In the genomic region with DNA sequence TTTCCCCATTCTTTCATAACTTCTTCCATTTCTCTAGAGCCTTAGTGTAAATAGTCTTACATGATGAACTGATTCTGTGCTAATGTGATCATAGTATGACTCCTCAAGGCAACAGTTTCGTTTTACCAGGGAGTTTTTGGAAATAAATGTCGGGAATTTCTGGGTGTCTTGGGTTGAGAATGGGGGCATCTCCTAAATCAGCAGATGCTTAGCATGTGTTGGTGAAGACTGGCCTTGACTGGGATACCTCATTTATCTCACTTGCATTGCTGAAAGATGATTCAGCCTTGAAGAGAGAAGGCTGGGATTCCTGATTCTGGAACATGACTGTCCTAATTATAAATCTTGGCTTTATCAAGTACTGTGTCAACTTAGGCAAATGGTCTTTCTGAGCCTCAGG, we compare ENCODE assay signal across 27 cellular contexts.
DNase-seq lines count a peak whose midpoint lies in the region; ATAC-seq and TF ChIP-seq lines count a peak whose summit lies in the region.
"Had no signal": no experiment of that assay in that cellular context is flagged by ENCODE, and none has a peak within 500 bp of the region (broad histone marks: within the 10 kb centered on the region; RNA-seq: fewer than 3 reads in every experiment).

No MANE protein-coding gene starts in this region.

- H3K9me3 ChIP-seq in IMR-90 (ENCODE audit: control insufficient read depth, insufficient read depth, low read length), result no peaks in the 10 kb centered on the region
- H3K9me3 ChIP-seq: gastrocnemius medialis, neutrophil, right lobe of liver had no signal

- H3K4me2 ChIP-seq in IMR-90 (ENCODE audit: low read depth, low read length) (no peak overlapping the region), mesendoderm (ENCODE audit: low read length) (no peak overlapping the region)

- no peak overlapping the region for H2BK120ac ChIP-seq in IMR-90 (ENCODE audit: low read depth, low read length)
- no peak overlapping the region for H2BK120ac ChIP-seq in mesendoderm (ENCODE audit: low read depth, low read length)

- H3K79me1 ChIP-seq in IMR-90 (ENCODE audit: low read depth in 1 of 2, low read length in 2 of 2), result no peaks in the 10 kb centered on the region
- H3K79me1 ChIP-seq in mesendoderm (ENCODE audit: low read length), result no peaks in the 10 kb centered on the region

- no peak for TF ChIP-seq RAD21 in IMR-90 (IDR thresholded peaks at IDR 0.05; ENCODE audit: low read length)

- no peak overlapping the region for H4K91ac ChIP-seq in IMR-90 (ENCODE audit: insufficient read depth, low read depth, low read length)

- H3K4me1 ChIP-seq in IMR-90 (ENCODE audit: control insufficient read depth, insufficient read depth, low read length) (no peaks in the 10 kb centered on the region), mesendoderm (ENCODE audit: control insufficient read depth, low read depth, low read length) (peaks cover 2% of the 10 kb centered on the region)
- H3K4me1 ChIP-seq: right lobe of liver had no signal

- WGBS in IMR-90 (ENCODE audit: extremely low coverage in 2 of 2, insufficient read length in 1 of 2), 2 experiments, result no CpG with 5 or more reads among the region's 2 CpGs
- WGBS in mesendoderm (ENCODE audit: extremely low coverage, insufficient coverage, low lambda C conversion rate), result no CpG with 5 or more reads among the region's 2 CpGs

- no peak for ATAC-seq in IMR-90 (ENCODE audit: low read depth)
- ATAC-seq: gastrocnemius medialis, left colon, right lobe of liver, Right ventricle myocardium inferior had no signal

- H3K36me3 ChIP-seq in IMR-90 (ENCODE audit: control insufficient read depth, insufficient read depth, low read length) (no peaks in the 10 kb centered on the region), mesendoderm (ENCODE audit: control insufficient read depth, insufficient read depth, low read length) (no peaks in the 10 kb centered on the region)
- H3K36me3 ChIP-seq: gastrocnemius medialis, neutrophil, right lobe of liver had no signal

- H3K79me2 ChIP-seq in mesendoderm (ENCODE audit: control insufficient read depth, insufficient read depth, low read length), result no peaks in the 10 kb centered on the region

- H2BK15ac ChIP-seq in IMR-90 (ENCODE audit: low read depth, low read length), result no peak overlapping the region
- no peak overlapping the region for H2BK15ac ChIP-seq in mesendoderm (replicated peaks; ENCODE audit: low read depth)

- no peak overlapping the region for H3K4ac ChIP-seq in IMR-90 (ENCODE audit: low read depth, low read length)
- no peak overlapping the region for H3K4ac ChIP-seq in mesendoderm (ENCODE audit: low read depth, low read length)

- H4K20me1 ChIP-seq in IMR-90 (ENCODE audit: insufficient read depth, low read length), result no peaks in the 10 kb centered on the region

- H3K4me3 ChIP-seq in IMR-90 (ENCODE audit: insufficient read depth, low read depth, low read length) (no peak overlapping the region), cardiac fibroblast (replicated peaks in 1 of 2; ENCODE audit: low read depth in 2 of 2, low read length in 2 of 2) (no peak overlapping the region), mesendoderm (ENCODE audit: low read length) (no peak overlapping the region)
- H3K4me3 ChIP-seq: gastrocnemius medialis, right lobe of liver had no signal

- no peak overlapping the region for H2AFZ ChIP-seq in IMR-90 (replicated peaks; ENCODE audit: low read length, poor library complexity)

- in situ Hi-C loops in IMR-90 (cut with MboI; ENCODE audit: low sequenced_read_pairs), result no loop called here

- no peak overlapping the region for H2AK9ac ChIP-seq in IMR-90 (replicated peaks; ENCODE audit: low read depth, low read length, poor library complexity)

- no peaks in the 10 kb centered on the region for H3K9me1 ChIP-seq in IMR-90 (ENCODE audit: insufficient read depth, low read length)

- no peak overlapping the region for H2BK5ac ChIP-seq in IMR-90 (ENCODE audit: low read depth, low read length, poor library complexity, severe bottlenecking)
- no peak overlapping the region for H2BK5ac ChIP-seq in mesendoderm (ENCODE audit: low read length)

- CTCF ChIA-PET in IMR-90 (lab: Yijun Ruan, JAX), result no interaction called here

- no peak for TF ChIP-seq CTCF in IMR-90 (conservative IDR thresholded peaks at IDR 0.05; ENCODE audit: low read depth, low read length)
- no peak for TF ChIP-seq CTCF in cardiac fibroblast (IDR thresholded peaks at IDR 0.05; ENCODE audit: low read depth, low read length)

- BruUV-seq in IMR-90 (replicated peaks; lab: Mats Ljungman, UMichigan), result no TSS peak

- no peaks in the 10 kb centered on the region for H3K27me3 ChIP-seq in IMR-90 (ENCODE audit: control insufficient read depth, insufficient read depth, low read length)
- H3K27me3 ChIP-seq in mesendoderm (ENCODE audit: insufficient read depth, low read length, poor library complexity), result no peaks in the 10 kb centered on the region
- H3K27me3 ChIP-seq: gastrocnemius medialis, neutrophil, right lobe of liver had no signal

- no peak overlapping the region for H3K56ac ChIP-seq in IMR-90 (ENCODE audit: extremely low read depth, insufficient read depth, low read length)
- H3K56ac ChIP-seq in mesendoderm (ENCODE audit: low read length), result no peak overlapping the region

- H3K9ac ChIP-seq in IMR-90 (ENCODE audit: low read depth, low read length), result no peak overlapping the region
- no peak overlapping the region for H3K9ac ChIP-seq in mesendoderm (ENCODE audit: low read length)

- DNase-seq in EH (ENCODE audit: low read depth) (peak; percentile 29), IMR-90 (peak; percentile 3), cardiac fibroblast (ENCODE audit: low read depth in 2 of 2) (peak; percentile 6 to 9), mesendoderm (peak; percentile 16), amniotic stem cell (lab: John Stamatoyannopoulos, UW) (no peak), SKM-1 treated with dmso at 0.1 percent for 144 hours (lab: John Stamatoyannopoulos, UW; ENCODE audit: unreplicated experiment) (no peak), COR-L47 (lab: John Stamatoyannopoulos, UW) (no peak)
- no peak for DNase-seq in activated effector memory CD4-positive, alpha-beta T cell treated with Interleukin-2 at 50 U/mL for 16 hours
- DNase-seq: activated CD4-positive, alpha-beta T cell treated with anti-CD3 and anti-CD28 coated beads for 4 hours; activated CD8-positive, alpha-beta memory T cell treated with anti-CD3 and anti-CD28 coated beads for 24 hours; activated gamma-delta T cell treated with Interleukin-2 at 50 U/mL for 16 hours; activated T-cell treated with anti-CD3 and anti-CD28 coated beads, Interleukin-2, amount 50 U/mL, for 24 hours; DND-41; effector CD8-positive, alpha-beta T cell; gastrocnemius medialis; H7; left colon; naive B cell; NCI-H146; NCI-H2107; right lobe of liver; stimulated activated CD4-positive, alpha-beta T cell treated with anti-CD3 and anti-CD28 coated beads, Interleukin-12 subunit alpha, Interleukin-12 subunit beta, amount 100 ng/mL, for 4 hours; stimulated activated CD4-positive, alpha-beta T cell treated with anti-CD3 and anti-CD28 coated beads, Interleukin-4, amount 100 ng/mL, for 1 hour; substantia nigra had no signal

- dilution Hi-C loops in IMR-90 (cut with HindIII; ENCODE audit: low sequenced_read_pairs, unreplicated experiment), result no loop called here

- H2AK5ac ChIP-seq in IMR-90 (ENCODE audit: low read depth, low read length) (no peak overlapping the region), mesendoderm (ENCODE audit: low read length) (no peak overlapping the region)

- no peak overlapping the region for H4K5ac ChIP-seq in IMR-90 (ENCODE audit: low read depth, low read length)
- H4K5ac ChIP-seq in mesendoderm (ENCODE audit: low read length), result no peak overlapping the region

- intact Hi-C loops in IMR-90 (cut with micrococcal nuclease), result no loop called here

- H3K18ac ChIP-seq in IMR-90 (ENCODE audit: low read depth, low read length) (no peak overlapping the region), mesendoderm (ENCODE audit: low read length) (no peak overlapping the region)

- POLR2A ChIA-PET in IMR-90 (lab: Charles Lee; ENCODE audit: unreplicated experiment), result no interaction called here

- no peak overlapping the region for H4K8ac ChIP-seq in IMR-90 (ENCODE audit: low read depth in 2 of 2, low read length in 2 of 2)
- H4K8ac ChIP-seq in mesendoderm (ENCODE audit: low read depth, low read length), result no peak overlapping the region

- H3K27ac ChIP-seq in IMR-90 (ENCODE audit: insufficient read depth, low read length) (no peak overlapping the region), mesendoderm (ENCODE audit: low read depth, low read length) (no peak overlapping the region)
- H3K27ac ChIP-seq: gastrocnemius medialis, neutrophil, right lobe of liver, VCaP had no signal

- no peak overlapping the region for H3K23ac ChIP-seq in IMR-90 (ENCODE audit: low read depth, low read length)
- H3K23ac ChIP-seq in mesendoderm (ENCODE audit: low read length), result no peak overlapping the region

- no peak for TF ChIP-seq POLR2A in IMR-90 (IDR thresholded peaks at IDR 0.05; ENCODE audit: low read depth, low read length)

- H2BK20ac ChIP-seq in IMR-90 (ENCODE audit: low read depth, low read length), result no peak overlapping the region

- H3K14ac ChIP-seq in IMR-90 (replicated peaks; ENCODE audit: low read depth, low read length), result no peak overlapping the region

TF ChIP-seq in IMR-90, 13 proteins besides CTCF, POLR2A, EP300 and RAD21 (continues in another document):
- TF ChIP-seq BHLHE40 (IDR thresholded peaks at IDR 0.05; ENCODE audit: low read depth, low read length) (no peak), CHD1 (IDR thresholded peaks at IDR 0.05; ENCODE audit: low read depth, low read length) (no peak), RCOR1 (IDR thresholded peaks at IDR 0.05; ENCODE audit: insufficient replicate concordance, low read length) (no peak), CEBPB (IDR thresholded peaks at IDR 0.05; ENCODE audit: low read depth, low read length) (no peak), SMC3 (IDR thresholded peaks at IDR 0.05; ENCODE audit: low read depth, low read length) (no peak), MAZ (IDR thresholded peaks at IDR 0.05; ENCODE audit: borderline replicate concordance, low read depth, low read length) (no peak), FOS (IDR thresholded peaks at IDR 0.05; ENCODE audit: low read depth, low read length) (no peak), MAFK (IDR thresholded peaks at IDR 0.05; ENCODE audit: low read depth, low read length) (no peak), MXI1 (IDR thresholded peaks at IDR 0.05; ENCODE audit: borderline replicate concordance, low read depth, low read length) (no peak)
- TF ChIP-seq, protein P1, sequence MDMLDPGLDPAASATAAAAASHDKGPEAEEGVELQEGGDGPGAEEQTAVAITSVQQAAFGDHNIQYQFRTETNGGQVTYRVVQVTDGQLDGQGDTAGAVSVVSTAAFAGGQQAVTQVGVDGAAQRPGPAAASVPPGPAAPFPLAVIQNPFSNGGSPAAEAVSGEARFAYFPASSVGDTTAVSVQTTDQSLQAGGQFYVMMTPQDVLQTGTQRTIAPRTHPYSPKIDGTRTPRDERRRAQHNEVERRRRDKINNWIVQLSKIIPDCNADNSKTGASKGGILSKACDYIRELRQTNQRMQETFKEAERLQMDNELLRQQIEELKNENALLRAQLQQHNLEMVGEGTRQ (IDR thresholded peaks at IDR 0.05; ENCODE audit: low read depth, low read length), result no peak

Comparison
In these comparisons a context has a peak if more than half of its experiments do, and no peak if none do; other contexts are left out.
1. DNase-seq: peak in EH (single experiment), IMR-90 (single experiment), cardiac fibroblast (2 of 2) and mesendoderm (single experiment); none in amniotic stem cell (single experiment), SKM-1 treated with dmso at 0.1 percent for 144 hours (single experiment), COR-L47 (single experiment) and activated effector memory CD4-positive, alpha-beta T cell treated with Interleukin-2 at 50 U/mL for 16 hours (single experiment).